In the genomic region with DNA sequence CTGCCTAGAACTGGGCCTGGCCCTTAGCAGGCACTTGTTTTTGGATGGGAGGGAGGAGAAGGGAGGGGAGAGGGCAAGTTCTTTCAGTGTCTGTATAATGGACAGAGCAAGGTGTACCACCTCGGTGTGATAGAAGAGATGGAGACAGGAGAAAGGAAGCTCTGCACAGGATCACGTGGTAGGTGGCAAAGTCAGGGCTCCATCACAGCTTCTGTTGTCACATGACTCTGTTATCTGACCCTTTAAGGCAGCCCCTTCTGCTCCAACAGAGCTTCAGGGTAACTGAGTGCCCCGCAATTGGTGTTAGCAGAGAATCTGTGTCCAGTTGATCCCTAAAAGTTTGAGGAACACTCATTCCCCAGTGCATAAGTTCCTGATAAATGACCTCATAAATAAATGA, we compare ENCODE assay signal across 31 cellular contexts.
"Had no signal": no experiment of that assay in that cellular context is flagged by ENCODE, and none has a peak within 500 bp of the region (broad histone marks: within the 10 kb centered on the region; RNA-seq: fewer than 3 reads in every experiment).

No MANE protein-coding gene starts in this region.

- H3K9me3 Mint-ChIP-seq: activated T-cell treated with anti-CD3 and anti-CD28 coated beads, Interleukin-2, amount 50 U/mL, for 24 hours; WTC11 had no signal

- H3K4me1 ChIP-seq: ascending aorta, left lung, lower lobe of right lung, psoas muscle, upper lobe of right lung had no signal

- H3K27ac ChIP-seq: ascending aorta, cardiac muscle cell, coronary artery, dorsolateral prefrontal cortex, left lung, lower lobe of right lung, psoas muscle, thoracic aorta, upper lobe of right lung had no signal

- H3K27me3 Mint-ChIP-seq: activated CD4-positive, alpha-beta T cell treated with anti-CD3 and anti-CD28 coated beads, Interleukin-2, amount 10 ng/mL, durations not matched to agents 7 days and 5 days; activated naive CD4-positive, alpha-beta T cell treated with anti-CD3 and anti-CD28 coated beads, Interleukin-2, amount 10 ng/mL, durations not matched to agents 7 days and 5 days; activated naive CD8-positive, alpha-beta T cell treated with anti-CD3 and anti-CD28 coated beads, Interleukin-2, amount 10 ng/mL, durations not matched to agents 7 days and 5 days had no signal

- H3K9me3 ChIP-seq: left lung, lower lobe of right lung, mucosa of descending colon, pancreas, thoracic aorta, upper lobe of right lung had no signal

- H3K27ac Mint-ChIP-seq: activated CD4-positive, alpha-beta memory T cell treated with anti-CD3 and anti-CD28 coated beads, Interleukin-2, amount 10 ng/mL, durations not matched to agents 7 days and 5 days; activated CD4-positive, alpha-beta T cell treated with anti-CD3 and anti-CD28 coated beads, Interleukin-2, amount 10 ng/mL, durations not matched to agents 7 days and 5 days; activated naive CD4-positive, alpha-beta T cell treated with anti-CD3 and anti-CD28 coated beads, Interleukin-2, amount 10 ng/mL, durations not matched to agents 7 days and 5 days; activated naive CD8-positive, alpha-beta T cell treated with anti-CD3 and anti-CD28 coated beads, Interleukin-2, amount 10 ng/mL, durations not matched to agents 7 days and 5 days; activated T-cell treated with anti-CD3 and anti-CD28 coated beads, Interleukin-2, amount 50 U/mL, for 24 hours; brain; naive B cell; WTC11 had no signal

- FAIRE-seq: frontal cortex, islet of Langerhans, pancreas had no signal

- H3K27me3 ChIP-seq: ascending aorta, cardiac muscle cell, left lung, pancreas, upper lobe of right lung had no signal

- H3K4me3 ChIP-seq: ascending aorta, cardiac muscle cell, coronary artery, dorsolateral prefrontal cortex, left lung, lower lobe of right lung, mucosa of descending colon, pancreas, psoas muscle, thoracic aorta, upper lobe of right lung had no signal

- DNase-seq: activated CD4-positive, alpha-beta memory T cell treated with anti-CD3 and anti-CD28 coated beads, Interleukin-2, amount 10 ng/mL, durations not matched to agents 7 days and 5 days; activated CD4-positive, alpha-beta T cell treated with anti-CD3 and anti-CD28 coated beads for 1 hour; activated CD4-positive, alpha-beta T cell treated with anti-CD3 and anti-CD28 coated beads, Interleukin-2, amount 10 ng/mL, durations not matched to agents 7 days and 5 days; activated CD8-positive, alpha-beta memory T cell treated with anti-CD3 and anti-CD28 coated beads, Interleukin-2, amount 50 U/mL, for 48 hours; activated gamma-delta T cell; activated naive CD4-positive, alpha-beta T cell treated with anti-CD3 and anti-CD28 coated beads, Interleukin-2, amount 10 ng/mL, durations not matched to agents 7 days and 5 days; activated naive CD8-positive, alpha-beta T cell treated with anti-CD3 and anti-CD28 coated beads, Interleukin-2, amount 10 ng/mL, durations not matched to agents 7 days and 5 days; activated T-cell treated with anti-CD3 and anti-CD28 coated beads, Interleukin-2, amount 50 U/mL, for 24 hours; cerebellar nuclear complex; dorsolateral prefrontal cortex; effector memory CD4-positive, alpha-beta T cell; left lung; lower lobe of right lung; mesendoderm; naive B cell; pancreas; psoas muscle; stimulated activated CD4-positive, alpha-beta T cell treated with anti-CD3 and anti-CD28 coated beads, Interleukin-15, amount 100 ng/mL, for 24 hours; stimulated activated CD4-positive, alpha-beta T cell treated with anti-CD3 and anti-CD28 coated beads, Interleukin-2, amount 100 ng/mL, for 24 hours; stimulated activated naive CD4-positive, alpha-beta T cell; T-helper 2 cell; upper lobe of right lung had no signal

- H3K36me3 Mint-ChIP-seq: activated naive CD4-positive, alpha-beta T cell treated with anti-CD3 and anti-CD28 coated beads, Interleukin-2, amount 10 ng/mL, durations not matched to agents 7 days and 5 days; brain; WTC11 had no signal

- H3K36me3 ChIP-seq: ascending aorta, cardiac muscle cell, left lung, lower lobe of right lung, pancreas, thoracic aorta, upper lobe of right lung had no signal

- H3K4me1 Mint-ChIP-seq: brain had no signal

- ATAC-seq: left lung, lower lobe of right lung, pancreas, psoas muscle, upper lobe of right lung, WTC11 had no signal

- H3K4me3 Mint-ChIP-seq: activated CD4-positive, alpha-beta memory T cell treated with anti-CD3 and anti-CD28 coated beads, Interleukin-2, amount 10 ng/mL, durations not matched to agents 7 days and 5 days; activated CD4-positive, alpha-beta T cell treated with anti-CD3 and anti-CD28 coated beads, Interleukin-2, amount 10 ng/mL, durations not matched to agents 7 days and 5 days; activated naive CD4-positive, alpha-beta T cell treated with anti-CD3 and anti-CD28 coated beads, Interleukin-2, amount 10 ng/mL, durations not matched to agents 7 days and 5 days; activated naive CD8-positive, alpha-beta T cell treated with anti-CD3 and anti-CD28 coated beads, Interleukin-2, amount 10 ng/mL, durations not matched to agents 7 days and 5 days; activated T-cell treated with anti-CD3 and anti-CD28 coated beads, Interleukin-2, amount 50 U/mL, for 24 hours; brain; WTC11 had no signal
